In genomic region chrX:109733658-109734022, GRCh38 we compare ENCODE assay signal across 8 cellular contexts. TPM values are rescaled to one million over a fixed set of nuclear protein-coding genes. Genes with fewer than 3 reads are reported as not detected.
A peak's percentile ranks its signal among the peaks of the same experiment; 100 is the strongest.
DNase-seq lines count a peak whose midpoint lies in the region; ATAC-seq, FAIRE-seq and TF ChIP-seq lines count a peak whose summit lies in the region.

No MANE protein-coding gene starts in this region.

- H3K4me2 ChIP-seq in OCI-LY3 (ENCODE audit: low read length): peak overlapping the region; percentile 99

- H3K36me3 ChIP-seq in ES-I3 (ENCODE audit: insufficient read depth, low read length): no peaks in the 10 kb centered on the region
- peaks cover 11% of the 10 kb centered on the region for H3K36me3 ChIP-seq in OCI-LY3 (replicated peaks; ENCODE audit: low read depth, low read length)
- H3K36me3 ChIP-seq in pancreas: no peaks in the 10 kb centered on the region

- 10 to 38% methylated on average over 10 of the region's 10 CpGs for WGBS in pancreas, 2 donors

- peaks cover 4% of the 10 kb centered on the region; the same call in 1 of the 2 replicates for H3K4me1 ChIP-seq in ES-I3 (ENCODE audit: insufficient read depth, low read length)
- peaks cover 22% of the 10 kb centered on the region for H3K4me1 ChIP-seq in OCI-LY3 (ENCODE audit: low read length)
- H3K4me1 ChIP-seq in pancreas: no peaks in the 10 kb centered on the region

- H3K9ac ChIP-seq in ES-I3 (ENCODE audit: low read depth, low read length): peak overlapping the region; percentile 88
- peak overlapping the region; percentile 81 for H3K9ac ChIP-seq in OCI-LY3 (ENCODE audit: low read length)

- TF ChIP-seq CTCF in OCI-LY3 (IDR thresholded peaks at IDR 0.05; ENCODE audit: low read depth, low read length) (no peak), pancreas (IDR thresholded peaks at IDR 0.05) (no peak)

- H3K4me3 ChIP-seq in OCI-LY3 (ENCODE audit: low read length): peak overlapping the region; percentile 100
- peak overlapping the region; percentile 20 to 66 (median 47) for H3K4me3 ChIP-seq in pancreas

- FAIRE-seq in pancreas (lab: Jason Lieb, UNC): no peak

- H2AFZ ChIP-seq in OCI-LY3 (ENCODE audit: low read depth, low read length): peak overlapping the region; percentile 90

- H3K27ac ChIP-seq in OCI-LY3 (ENCODE audit: low read length) (peak overlapping the region; percentile 71), epithelial cell of prostate (peak overlapping the region; percentile 76), pancreas (peak overlapping the region in 2 of 4 donors; percentile 53 to 67)

- intact Hi-C loops in pancreas (cut with DNase I): no loop called here

- DNase-seq in epithelial cell of prostate (ENCODE audit: low read depth, low spot score) (no peak), pancreas (no peak), amniotic stem cell (lab: John Stamatoyannopoulos, UW) (no peak), HK-2 (ENCODE audit: unreplicated experiment) (no peak), NCI-H1105 treated with DMSO at 0.1 percent for 48 hours (lab: John Stamatoyannopoulos, UW) (no peak)

- H3K27me3 ChIP-seq in OCI-LY3 (ENCODE audit: low read depth, low read length) (no peaks in the 10 kb centered on the region), pancreas (no peaks in the 10 kb centered on the region)

- H3K79me2 ChIP-seq in OCI-LY3 (ENCODE audit: low read length): peaks cover 44% of the 10 kb centered on the region

- peaks cover 15% of the 10 kb centered on the region for H4K20me1 ChIP-seq in OCI-LY3 (ENCODE audit: insufficient read depth, low read length)

- ATAC-seq in pancreas (no peak), HG03342 (IDR thresholded peaks at IDR 0.05; ENCODE audit: unreplicated experiment) (no peak)

- H3K9me3 ChIP-seq in ES-I3 (ENCODE audit: control insufficient read depth, insufficient read depth, low read length) (no peaks in the 10 kb centered on the region), OCI-LY3 (ENCODE audit: insufficient read depth, low read length) (no peaks in the 10 kb centered on the region), pancreas (no peaks in the 10 kb centered on the region)

RNA-seq across cellular contexts. Expression of gene ACSL4, which starts 0.6 kb away (rescaled TPM):
- 10 to 100 TPM in 3 of 6 donors, 1 to 10 TPM in 3; 8.2 to 23.7 (median 11.3) TPM for total RNA-seq in pancreas
- 1 to 10 TPM; 4.0 to 8.4 TPM for polyA plus RNA-seq in pancreas
